17 cellular contexts compared by ENCODE assay signal in genomic region chr2:165568361-165568760, GRCh38.
DNase-seq lines count a peak whose midpoint lies in the region; ATAC-seq and TF ChIP-seq lines count a peak whose summit lies in the region.
"Had no signal": no experiment of that assay in that cellular context is flagged by ENCODE, and none has a peak within 500 bp of the region (broad histone marks: within the 10 kb centered on the region; RNA-seq: fewer than 3 reads in every experiment).

No MANE protein-coding gene starts in this region.

- peak; percentile 21 for DNase-seq in NCI-H510A treated with DMSO at 0.1 percent for 48 hours (lab: John Stamatoyannopoulos, UW)
- no peak for DNase-seq in NCI-H510A (lab: John Stamatoyannopoulos, UW)
- DNase-seq in DMS79 treated with DMSO at 0.1 percent for 48 hours (lab: John Stamatoyannopoulos, UW): peak; percentile 25
- DNase-seq in NCI-H187 treated with DMSO at 0.1 percent for 48 hours (lab: John Stamatoyannopoulos, UW): peak; percentile 78
- no peak for DNase-seq in glutamatergic neuron
- DNase-seq in coronary artery (ENCODE audit: low spot score): no peak
- no peak for DNase-seq in upper lobe of left lung
- no peak for DNase-seq in COR-L47 (lab: John Stamatoyannopoulos, UW)
- DNase-seq: BE2C, EL, NCI-H1694, NCI-H2171 treated with DMSO at 0.1 percent for 48 hours, NCI-H526 had no signal

- H3K4me3 Mint-ChIP-seq in glutamatergic neuron (ENCODE audit: unreplicated experiment): no peak overlapping the region
- H3K4me3 Mint-ChIP-seq: IgD-negative memory B cell had no signal

- peaks cover 22% of the 10 kb centered on the region for H3K4me1 Mint-ChIP-seq in glutamatergic neuron (ENCODE audit: low read depth, unreplicated experiment)
- H3K4me1 Mint-ChIP-seq: IgD-negative memory B cell had no signal

- no peak for TF ChIP-seq POLR2A in upper lobe of left lung (IDR thresholded peaks at IDR 0.05)

- no peaks in the 10 kb centered on the region for H3K36me3 Mint-ChIP-seq in glutamatergic neuron (ENCODE audit: unreplicated experiment)
- H3K36me3 Mint-ChIP-seq: IgD-negative memory B cell had no signal

- no peak for TF ChIP-seq CTCF in glutamatergic neuron (IDR thresholded peaks at IDR 0.05; ENCODE audit: partially characterized antibody, unreplicated experiment)
- TF ChIP-seq CTCF in coronary artery (IDR thresholded peaks at IDR 0.05): no peak
- TF ChIP-seq CTCF in upper lobe of left lung (IDR thresholded peaks at IDR 0.05): no peak

- H3K4me1 ChIP-seq in upper lobe of left lung: no peaks in the 10 kb centered on the region
- H3K4me1 ChIP-seq: A549 had no signal

- TF ChIP-seq EP300 in upper lobe of left lung (IDR thresholded peaks at IDR 0.05): no peak

- H3K27ac ChIP-seq in coronary artery: no peak overlapping the region
- no peak overlapping the region for H3K27ac ChIP-seq in upper lobe of left lung
- H3K27ac ChIP-seq: A549 had no signal

- H3K27me3 ChIP-seq in upper lobe of left lung: no peaks in the 10 kb centered on the region
- H3K27me3 ChIP-seq: BE2C had no signal

- H3K27me3 Mint-ChIP-seq in glutamatergic neuron (ENCODE audit: unreplicated experiment): peaks cover 2% of the 10 kb centered on the region
- H3K27me3 Mint-ChIP-seq: IgD-negative memory B cell had no signal

- no peak overlapping the region for H3K4me3 ChIP-seq in coronary artery
- no peak overlapping the region for H3K4me3 ChIP-seq in upper lobe of left lung
- H3K4me3 ChIP-seq: A549 had no signal

- peaks cover 2% of the 10 kb centered on the region for H3K9me3 Mint-ChIP-seq in glutamatergic neuron (ENCODE audit: unreplicated experiment)

- H3K36me3 ChIP-seq in upper lobe of left lung: no peaks in the 10 kb centered on the region
- H3K36me3 ChIP-seq: BE2C had no signal

- H3K9me3 ChIP-seq in upper lobe of left lung: no peaks in the 10 kb centered on the region
- H3K9me3 ChIP-seq: A549, BE2C had no signal

- peak overlapping the region; percentile 62 for H3K27ac Mint-ChIP-seq in glutamatergic neuron (ENCODE audit: unreplicated experiment)
- H3K27ac Mint-ChIP-seq: IgD-negative memory B cell had no signal

- ATAC-seq in upper lobe of left lung (ENCODE audit: low FRiP score in 2 of 2): no peak
- ATAC-seq: A549, Panc1, SK-N-SH treated with all-trans-retinoic acid at 6 μM for 48 hours had no signal

Comparison
In these comparisons a context has a peak if more than half of its experiments do, and no peak if none do; other contexts are left out.
1. DNase-seq: peak in NCI-H510A treated with DMSO at 0.1 percent for 48 hours (single experiment), DMS79 treated with DMSO at 0.1 percent for 48 hours (single experiment) and NCI-H187 treated with DMSO at 0.1 percent for 48 hours (single experiment); none in NCI-H510A (single experiment), glutamatergic neuron (single experiment), coronary artery (single experiment), upper lobe of left lung (0 of 2) and COR-L47 (single experiment).